ENCODE assay signal across 8 cellular contexts in the genomic region with DNA sequence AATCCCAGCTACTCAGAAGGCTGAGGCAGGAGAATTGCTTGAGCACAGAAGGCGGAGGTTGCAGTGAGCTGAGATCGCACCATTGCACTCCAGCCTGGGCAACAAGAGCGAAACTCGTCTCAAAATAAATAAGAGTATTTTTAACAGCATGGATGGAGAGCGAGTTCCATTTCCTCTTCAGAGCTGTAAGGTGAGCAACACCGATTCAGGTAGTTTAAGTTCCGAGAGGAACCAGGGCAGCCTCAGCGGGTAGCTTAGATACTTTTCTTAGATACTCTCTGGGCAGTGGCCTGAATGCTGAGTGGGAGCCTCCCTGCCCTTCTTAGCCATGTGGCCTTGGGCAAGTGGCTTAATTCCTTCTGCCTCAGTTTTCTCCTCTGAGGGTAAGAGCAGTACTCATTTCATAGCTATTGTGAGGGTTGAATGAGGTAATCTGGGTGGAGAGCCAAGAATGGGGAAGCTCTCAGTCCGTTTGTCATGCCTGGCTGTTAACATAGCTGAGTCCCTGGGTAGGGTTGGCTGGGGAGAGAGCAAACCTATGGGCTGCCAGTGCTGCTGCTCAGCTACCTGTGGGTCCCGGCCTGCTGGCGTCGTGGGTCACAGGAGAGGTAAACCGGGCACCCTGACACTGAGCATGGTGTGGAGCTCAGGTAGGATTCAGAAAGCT. TPM values are rescaled to one million over a fixed set of nuclear protein-coding genes. Genes with fewer than 3 reads are reported as not detected.
DNase-seq lines count a peak whose midpoint lies in the region; ATAC-seq, FAIRE-seq and TF ChIP-seq lines count a peak whose summit lies in the region.

No MANE protein-coding gene starts in this region.

- no peaks in the 10 kb centered on the region for H3K27me3 ChIP-seq in adrenal gland

- H3K4me3 ChIP-seq in adrenal gland (no peak overlapping the region), kidney (ENCODE audit: low read length in 2 of 2) (no peak overlapping the region)

- peaks cover 14% of the 10 kb centered on the region for H3K36me3 Mint-ChIP-seq in stimulated activated effector memory CD8-positive, alpha-beta T cell treated with anti-CD3 and anti-CD28 coated beads, Interleukin-12 subunit alpha, Interleukin-12 subunit beta, amount 100 ng/mL, for 72 hours

- H3K36me3 ChIP-seq in adrenal gland (replicated peaks in 1 of 2) (peaks cover 0 to 10% of the 10 kb centered on the region in 2 donors), kidney (ENCODE audit: control insufficient read depth in 1 of 2, insufficient read depth in 2 of 2, low read length in 2 of 2) (no peaks in the 10 kb centered on the region)

- no peak overlapping the region for H3K9ac ChIP-seq in kidney (ENCODE audit: low read length in 2 of 2)

- WGBS in adrenal gland, 4 donors = 73 to 93% (median 77%) methylated on average over 9 to 13 of the region's 13 CpGs

- H3K9me3 Mint-ChIP-seq in stimulated activated effector memory CD8-positive, alpha-beta T cell treated with anti-CD3 and anti-CD28 coated beads, Interleukin-12 subunit alpha, Interleukin-12 subunit beta, amount 100 ng/mL, for 72 hours = no peaks in the 10 kb centered on the region

- peaks cover 40% of the 10 kb centered on the region for H3K4me1 Mint-ChIP-seq in stimulated activated effector memory CD8-positive, alpha-beta T cell treated with anti-CD3 and anti-CD28 coated beads, Interleukin-12 subunit alpha, Interleukin-12 subunit beta, amount 100 ng/mL, for 72 hours

- TF ChIP-seq POLR2A in adrenal gland (IDR thresholded peaks at IDR 0.05) = peak in 1 of 2 donors; percentile 25

- peaks cover 14 to 21% of the 10 kb centered on the region in 2 donors for H3K4me1 ChIP-seq in adrenal gland (replicated peaks in 1 of 2)
- peaks cover 3 to 19% of the 10 kb centered on the region in 2 donors for H3K4me1 ChIP-seq in kidney (ENCODE audit: control insufficient read depth in 1 of 2, insufficient read depth in 1 of 2, low read depth in 1 of 2, low read length in 2 of 2)

- no peak overlapping the region for H3K4me3 Mint-ChIP-seq in stimulated activated effector memory CD8-positive, alpha-beta T cell treated with anti-CD3 and anti-CD28 coated beads, Interleukin-12 subunit alpha, Interleukin-12 subunit beta, amount 100 ng/mL, for 72 hours

- no peak for TF ChIP-seq CTCF in adrenal gland (IDR thresholded peaks at IDR 0.05)
- no peak for TF ChIP-seq CTCF in kidney (IDR thresholded peaks at IDR 0.05; ENCODE audit: borderline replicate concordance, extremely low read depth, insufficient read depth)

- no peaks in the 10 kb centered on the region for H3K9me3 ChIP-seq in adrenal gland (replicated peaks in 1 of 3)
- H3K9me3 ChIP-seq in kidney (ENCODE audit: control insufficient read depth in 1 of 2, low read length in 2 of 2) = no peaks in the 10 kb centered on the region

- H3K27ac ChIP-seq in adrenal gland (peak overlapping the region in 2 of 5 donors; percentile 46 to 57), kidney (ENCODE audit: low read depth in 2 of 2, low read length in 2 of 2) (no peak overlapping the region)

- H3K27ac Mint-ChIP-seq in stimulated activated effector memory CD8-positive, alpha-beta T cell treated with anti-CD3 and anti-CD28 coated beads, Interleukin-12 subunit alpha, Interleukin-12 subunit beta, amount 100 ng/mL, for 72 hours = no peak overlapping the region

- peak; percentile 35 for ATAC-seq in HG03025 (IDR thresholded peaks at IDR 0.05; ENCODE audit: low FRiP score, unreplicated experiment)
- ATAC-seq in stimulated activated effector memory CD8-positive, alpha-beta T cell treated with anti-CD3 and anti-CD28 coated beads, Interleukin-12 subunit alpha, Interleukin-12 subunit beta, amount 100 ng/mL, for 72 hours = no peak
- no peak for ATAC-seq in GM19023 (IDR thresholded peaks at IDR 0.05; ENCODE audit: unreplicated experiment)

- FAIRE-seq in kidney (lab: Jason Lieb, UNC) = no peak

- DNase-seq in AML-193 (lab: John Stamatoyannopoulos, UW) (peak; percentile 91 to 92), adrenal gland (peak; percentile 53 to 80 (median 70)), kidney (peak; percentile 63), NCI-H748 treated with DMSO at 0.1 percent for 48 hours (lab: John Stamatoyannopoulos, UW) (no peak)
- DNase-seq in activated CD8-positive, alpha-beta memory T cell treated with anti-CD3 and anti-CD28 coated beads for 24 hours = no peak
- no peak for DNase-seq in stimulated activated effector memory CD8-positive, alpha-beta T cell treated with anti-CD3 and anti-CD28 coated beads, Interleukin-12 subunit alpha, Interleukin-12 subunit beta, amount 100 ng/mL, for 72 hours (ENCODE audit: low spot score in 2 of 2)

- intact Hi-C loops in adrenal gland (cut with DNase I) (no loop called here), kidney (cut with DNase I) (no loop called here)

RNA-seq across cellular contexts. Expression of gene ATP11A, which starts 4.1 kb away (rescaled TPM):
- total RNA-seq in adrenal gland (10 to 100 TPM; 25.6 to 94.1 (median 44.8) TPM), kidney (212 TPM)
- polyA plus RNA-seq in adrenal gland (10 to 100 TPM in 2 of 3 donors, 1 to 10 TPM in 1; 6.0 to 24.7 (median 11.4) TPM), kidney (ENCODE audit: insufficient read depth, low read depth, low replicate concordance) (4.9 TPM)

Comparison
In these comparisons a context has a peak if more than half of its experiments do, and no peak if none do; other contexts are left out.
1. DNase-seq: peak in AML-193 (2 of 2), adrenal gland (7 of 7) and kidney (single experiment); none in activated CD8-positive, alpha-beta memory T cell treated with anti-CD3 and anti-CD28 coated beads for 24 hours (single experiment), stimulated activated effector memory CD8-positive, alpha-beta T cell treated with anti-CD3 and anti-CD28 coated beads, Interleukin-12 subunit alpha, Interleukin-12 subunit beta, amount 100 ng/mL, for 72 hours (0 of 2) and NCI-H748 treated with DMSO at 0.1 percent for 48 hours (single experiment).